Comparison of ENCODE assay signal across 9 cellular contexts in genomic region chr3:114290911-114291901, GRCh38. TPM values are rescaled to one million over a fixed set of nuclear protein-coding genes. Genes with fewer than 3 reads are reported as not detected.
A peak's percentile ranks its signal among the peaks of the same experiment; 100 is the strongest.
DNase-seq lines count a peak whose midpoint lies in the region; ATAC-seq, FAIRE-seq and TF ChIP-seq lines count a peak whose summit lies in the region.
"Had no signal": no experiment of that assay in that cellular context is flagged by ENCODE, and none has a peak within 500 bp of the region (broad histone marks: within the 10 kb centered on the region; RNA-seq: fewer than 3 reads in every experiment).

No MANE protein-coding gene starts in this region.

- H3K27ac ChIP-seq in HCT116 (ENCODE audit: low read depth, low read length) (no peak overlapping the region), hepatocyte (no peak overlapping the region), spleen (peak overlapping the region; percentile 51 to 91 (median 83))

- intact Hi-C loops in HCT116 (cut with micrococcal nuclease) = no loop called here
- intact Hi-C loops in spleen (cut with DNase I; ENCODE audit: low total_unique reads) = no loop called here

- RAD21 ChIA-PET in HCT116 (lab: Charles Lee; ENCODE audit: low non-redundant PET in 1 of 2, low total read pairs in 2 of 2, uncharacterized antibody in 2 of 2, unreplicated experiment in 2 of 2) = no interaction called here

- H3K4me1 Mint-ChIP-seq in activated naive CD8-positive, alpha-beta T cell treated with anti-CD3 and anti-CD28 coated beads for 36 hours = peaks cover 41% of the 10 kb centered on the region

- H3K4me3 ChIP-seq in HCT116 (replicated peaks in 1 of 2; ENCODE audit: low read depth in 1 of 2, low read length in 2 of 2) (no peak overlapping the region), Loucy (ENCODE audit: low read length, poor library complexity, severe bottlenecking) (no peak overlapping the region), hepatocyte (no peak overlapping the region), spleen (peak overlapping the region in 4 of 8 donors; percentile 0 to 55 (median 8))

- H3K4me1 ChIP-seq in HCT116 (ENCODE audit: control insufficient read depth in 1 of 2, insufficient read depth in 2 of 2, low read length in 2 of 2) (peaks cover 0 to 9% of the 10 kb centered on the region in 2 experiments; a peak in 1 of 4 replicates), Loucy (ENCODE audit: insufficient read depth, low read length, poor library complexity, severe bottlenecking) (no peaks in the 10 kb centered on the region), hepatocyte (ENCODE audit: insufficient read depth) (no peaks in the 10 kb centered on the region), spleen (peaks cover 0 to 38% (median 17%) of the 10 kb centered on the region in 6 donors)

- H3F3A ChIP-seq in Loucy (ENCODE audit: low read depth) = no peaks in the 10 kb centered on the region

- TF ChIP-seq RAD21 in HCT116 (IDR thresholded peaks at IDR 0.05; ENCODE audit: low read depth) = peak; percentile 85

- peaks cover 2% of the 10 kb centered on the region for H3K36me3 Mint-ChIP-seq in activated naive CD8-positive, alpha-beta T cell treated with anti-CD3 and anti-CD28 coated beads for 36 hours

- H3K9me3 ChIP-seq in HCT116 (ENCODE audit: control insufficient read depth in 1 of 2, insufficient read depth in 1 of 2, low read depth in 1 of 2, low read length in 2 of 2) (no peaks in the 10 kb centered on the region), Loucy (ENCODE audit: insufficient read depth, low read depth, low read length) (no peaks in the 10 kb centered on the region), hepatocyte (ENCODE audit: low read depth) (no peaks in the 10 kb centered on the region), spleen (no peaks in the 10 kb centered on the region)

- peak overlapping the region; percentile 91 for H3K27ac Mint-ChIP-seq in activated naive CD8-positive, alpha-beta T cell treated with anti-CD3 and anti-CD28 coated beads for 36 hours

- DNase-seq in GM12891 (ENCODE audit: insufficient read length, low spot score) = peak; percentile 63
- peak; percentile 44 for DNase-seq in HCT116 (ENCODE audit: low read depth, low spot score)
- DNase-seq in SW480 (ENCODE audit: low spot score) = peak; percentile 16
- DNase-seq in activated naive CD8-positive, alpha-beta T cell treated with anti-CD3 and anti-CD28 coated beads for 36 hours = peak; percentile 90
- peak; percentile 48 for DNase-seq in hepatocyte (ENCODE audit: low spot score)
- peak; percentile 95 for DNase-seq in spleen
- no peak for DNase-seq in LoVo (ENCODE audit: low spot score)

- TF ChIP-seq POLR2A in GM12891 (IDR thresholded peaks at IDR 0.05; ENCODE audit: low read depth, low read length) (no peak), HCT116 (IDR thresholded peaks at IDR 0.05; ENCODE audit: borderline replicate concordance, extremely low read depth, insufficient read depth, insufficient read length) (no peak), spleen (IDR thresholded peaks at IDR 0.05) (no peak)

- CTCF ChIA-PET in HCT116 (lab: Charles Lee) = interaction anchor here (0.6 to 1.4 kb wide), 6 partner anchors 8 to 113 kb away, joined by 3 to 13 read pairs (median 3); no protein-coding TSS in a partner anchor

- H3K9me2 ChIP-seq in HCT116 (ENCODE audit: insufficient read depth) (no peaks in the 10 kb centered on the region), Loucy (replicated peaks; ENCODE audit: low read depth, low read length) (no peaks in the 10 kb centered on the region), hepatocyte (replicated peaks; ENCODE audit: insufficient read depth) (no peaks in the 10 kb centered on the region)

- H3K27me3 Mint-ChIP-seq in activated naive CD8-positive, alpha-beta T cell treated with anti-CD3 and anti-CD28 coated beads for 36 hours = no peaks in the 10 kb centered on the region

- H2AFZ ChIP-seq in HCT116 (ENCODE audit: low read depth, low read length, poor library complexity, severe bottlenecking) (no peak overlapping the region), Loucy (ENCODE audit: low read length) (peak overlapping the region; percentile 26; the same call in 1 of the 2 replicates), hepatocyte (no peak overlapping the region)

- POLR2A ChIA-PET in HCT116 (lab: Charles Lee) = no interaction called here

- ATAC-seq in HCT116 = peak; percentile 91

- H3K4me2 ChIP-seq in HCT116 (ENCODE audit: low read length) (peak overlapping the region; percentile 26; the same call in 1 of the 2 replicates), Loucy (ENCODE audit: low read depth, low read length, poor library complexity, severe bottlenecking) (no peak overlapping the region), hepatocyte (no peak overlapping the region)

- TF ChIP-seq CTCF in HCT116 (IDR thresholded peaks at IDR 0.05 in 2 of 3, conservative IDR thresholded peaks at IDR 0.05 in 1 of 3; ENCODE audit: borderline replicate concordance in 1 of 3, insufficient read depth in 1 of 3, low read depth in 2 of 3, low read length in 2 of 3) (peak; percentile 68 to 96 (median 87)), Loucy (conservative IDR thresholded peaks at IDR 0.05; ENCODE audit: low read length) (peak; percentile 91), hepatocyte (IDR thresholded peaks at IDR 0.05; ENCODE audit: poor library complexity) (peak; percentile 51), spleen (IDR thresholded peaks at IDR 0.05 in 8 of 11, conservative IDR thresholded peaks at IDR 0.05 in 3 of 11) (peak; percentile 73 to 93 (median 89))

- no peaks in the 10 kb centered on the region for H3K79me2 ChIP-seq in HCT116 (ENCODE audit: insufficient read depth, low read length)
- no peaks in the 10 kb centered on the region for H3K79me2 ChIP-seq in Loucy (ENCODE audit: insufficient read depth, low read length)
- no peaks in the 10 kb centered on the region for H3K79me2 ChIP-seq in hepatocyte

- BruUV-seq in HCT116 (replicated peaks; lab: Mats Ljungman, UMichigan) = no TSS peak

- no peak overlapping the region for H3K9ac ChIP-seq in HCT116 (ENCODE audit: low read length)
- H3K9ac ChIP-seq in Loucy (ENCODE audit: low read depth, low read length, poor library complexity, severe bottlenecking) = no peak overlapping the region

- 68% methylated on average over 23 of the region's 23 CpGs for WGBS in hepatocyte (ENCODE audit: low lambda C conversion rate, missing lambda C conversion rate)
- WGBS in spleen, 5 donors = 31 to 50% (median 34%) methylated on average over 15 to 23 of the region's 23 CpGs

- peak; percentile 90 for FAIRE-seq in GM12891 (lab: Jason Lieb, UNC)

- H3K27me3 ChIP-seq in HCT116 (ENCODE audit: insufficient read depth, low read length) (no peaks in the 10 kb centered on the region), Loucy (ENCODE audit: insufficient read depth, low read length, poor library complexity, severe bottlenecking) (no peaks in the 10 kb centered on the region), hepatocyte (no peaks in the 10 kb centered on the region), spleen (replicated peaks in 1 of 7) (no peaks in the 10 kb centered on the region)

- no peaks in the 10 kb centered on the region for H3K9me3 Mint-ChIP-seq in activated naive CD8-positive, alpha-beta T cell treated with anti-CD3 and anti-CD28 coated beads for 36 hours

- H3K4me3 Mint-ChIP-seq in activated naive CD8-positive, alpha-beta T cell treated with anti-CD3 and anti-CD28 coated beads for 36 hours = peak overlapping the region; percentile 70

- H3K36me3 ChIP-seq in HCT116 (ENCODE audit: control insufficient read depth in 1 of 2, insufficient read depth in 2 of 2, low read length in 2 of 2) (no peaks in the 10 kb centered on the region), Loucy (ENCODE audit: insufficient read depth, low read length) (no peaks in the 10 kb centered on the region), hepatocyte (replicated peaks; ENCODE audit: insufficient read depth, low read depth) (no peaks in the 10 kb centered on the region), spleen (no peaks in the 10 kb centered on the region)

- no peaks in the 10 kb centered on the region; the same call in 1 of the 2 replicates for H4K20me1 ChIP-seq in HCT116 (ENCODE audit: insufficient read depth)
- H4K20me1 ChIP-seq in Loucy (ENCODE audit: insufficient read depth, low read length, poor library complexity, severe bottlenecking) = no peaks in the 10 kb centered on the region
- H4K20me1 ChIP-seq in hepatocyte (ENCODE audit: insufficient read depth, poor library complexity, severe bottlenecking) = no peaks in the 10 kb centered on the region

TF ChIP-seq in GM12891, 5 proteins besides CTCF, POLR2A, EP300 and RAD21:
- TF ChIP-seq POLR2AphosphoS5 (IDR thresholded peaks at IDR 0.05; ENCODE audit: low read depth, low read length) = no peak
- TF ChIP-seq POU2F2 (IDR thresholded peaks at IDR 0.05; ENCODE audit: low read depth, low read length) = no peak
- TF ChIP-seq PAX5 (IDR thresholded peaks at IDR 0.05; ENCODE audit: insufficient read depth, low read length, severe bottlenecking) = peak; percentile 62
- TF ChIP-seq SPI1 (IDR thresholded peaks at IDR 0.05; ENCODE audit: low read depth, low read length) = peak; percentile 58; the same call in 1 of the 2 replicates
- no peak for TF ChIP-seq TAF1 (IDR thresholded peaks at IDR 0.05; ENCODE audit: low read depth, low read length)

TF ChIP-seq in HCT116, 20 proteins besides CTCF, POLR2A, EP300 and RAD21 (continues in another document):
- TF ChIP-seq ATF3 (IDR thresholded peaks at IDR 0.05) = no peak
- no peak for TF ChIP-seq TCF7L2 (IDR thresholded peaks at IDR 0.05; ENCODE audit: borderline replicate concordance, extremely low read depth, insufficient read depth, insufficient read length)

RNA-seq across cellular contexts. Expression of gene TIGIT, which starts 2.6 kb away (rescaled TPM):
- polyA plus RNA-seq in GM12891 (2012; ENCODE audit: low read depth, missing spikeins) = 9.7 TPM
- 0.07 TPM for total RNA-seq in HCT116 (2021; ENCODE audit: unreplicated experiment)
- polyA plus RNA-seq in HCT116 (2012) = 0.01 and 0.05 TPM in 2 replicates
- total RNA-seq in activated naive CD8-positive, alpha-beta T cell treated with anti-CD3 and anti-CD28 coated beads for 36 hours = 10 to 100 TPM; 12.9 to 16.4 TPM
- total RNA-seq in hepatocyte = not detected in 2 replicates
- 0.19 and 0.39 TPM in 2 replicates for polyA plus RNA-seq in hepatocyte
- total RNA-seq in spleen = 10 to 100 TPM in 6 of 7 donors, 1 to 10 TPM in 1; 7.6 to 22.0 (median 11.6) TPM
- polyA plus RNA-seq in spleen = 1 to 10 TPM; 4.2 to 6.1 (median 4.3) TPM
- total RNA-seq: skeletal muscle tissue had no signal

RNA-seq across cellular contexts. Expression of gene ZNF80, which starts 53.8 kb away (rescaled TPM):
- polyA plus RNA-seq in GM12891 (2012; ENCODE audit: low read depth, missing spikeins) = 0.05 TPM
- total RNA-seq in HCT116 (2021; ENCODE audit: unreplicated experiment) (0.12 TPM), hepatocyte (not detected in 2 replicates), spleen (1 to 10 TPM in 5 of 7 donors, under 1 TPM in 2; 0.17 to 2.2 (median 1.1) TPM)
- polyA plus RNA-seq in HCT116 (2012) = 0.05 TPM in 1 of 2 replicates, not detected in the other
- 1 to 10 TPM in 1 of 2 experiments, under 1 TPM in 1; 0.82 to 1.3 TPM for total RNA-seq in activated naive CD8-positive, alpha-beta T cell treated with anti-CD3 and anti-CD28 coated beads for 36 hours
- polyA plus RNA-seq in hepatocyte (not detected in 2 replicates), spleen (under 1 TPM in 2 of 3 donors, not detected in 1; 0.14 to 0.28 TPM)
- total RNA-seq: skeletal muscle tissue had no signal

Comparison
In these comparisons a context has a peak if more than half of its experiments do, and no peak if none do; other contexts are left out.
1. H3K27ac ChIP-seq: peak in spleen (8 of 8); none in HCT116 (single experiment) and hepatocyte (single experiment).
2. Peak in every context shown above with its lines, with median percentiles within 50 percentile points of each other: CTCF ChIP-seq.